Comparison of ENCODE assay signal across 8 cellular contexts in genomic region chr12:47307680-47308399, GRCh38.
DNase-seq lines count a peak whose midpoint lies in the region; ATAC-seq and TF ChIP-seq lines count a peak whose summit lies in the region.

No MANE protein-coding gene starts in this region.

- no peaks in the 10 kb centered on the region for H3K27me3 ChIP-seq in tibial artery

- no peaks in the 10 kb centered on the region for H3K4me1 ChIP-seq in mucosa of descending colon (ENCODE audit: low read depth)
- no peaks in the 10 kb centered on the region for H3K4me1 ChIP-seq in tibial artery

- POLR2A ChIA-PET in AG04449 (lab: Yijun Ruan, JAX) = interaction anchor here (2.2 kb wide), 1 partner anchor 228 kb away, joined by 5 read pairs; the partner anchor contains the start of genes AMIGO2 and PCED1B

- DNase-seq in AG04449 (ENCODE audit: low read depth, low spot score) = no peak
- peak; percentile 53 to 57 for DNase-seq in NCI-H2081 (lab: John Stamatoyannopoulos, UW)
- no peak for DNase-seq in coronary artery (ENCODE audit: low spot score)
- peak in 1 of 3 donors; percentile 67 for DNase-seq in mucosa of descending colon
- DNase-seq in tibial artery = peak; percentile 38 to 70

- H3K4me3 ChIP-seq in AG04449 (ENCODE audit: low read depth, low read length) (no peak overlapping the region), coronary artery (peak overlapping the region; percentile 16), mucosa of descending colon (no peak overlapping the region), tibial artery (no peak overlapping the region)

- H3K9me3 ChIP-seq in mucosa of descending colon = no peaks in the 10 kb centered on the region
- no peaks in the 10 kb centered on the region for H3K9me3 ChIP-seq in tibial artery

- peak; percentile 79 for ATAC-seq in GM18511 (IDR thresholded peaks at IDR 0.05; ENCODE audit: unreplicated experiment)
- ATAC-seq in HG03025 (IDR thresholded peaks at IDR 0.05; ENCODE audit: low FRiP score, unreplicated experiment) = peak; percentile 69
- peak; percentile 93 for ATAC-seq in mucosa of descending colon

- H3K27ac ChIP-seq in VCaP (peak overlapping the region; percentile 18; the same call in 1 of the 2 replicates), coronary artery (no peak overlapping the region), tibial artery (no peak overlapping the region)

- H3K36me3 ChIP-seq in mucosa of descending colon (ENCODE audit: low read depth) (no peaks in the 10 kb centered on the region), tibial artery (no peaks in the 10 kb centered on the region)

- CTCF ChIA-PET in AG04449 (lab: Yijun Ruan, JAX) = interaction anchor here (1.7 to 3.7 kb wide), 7 partner anchors 12 to 379 kb away, joined by 3 to 57 read pairs (median 9); partner anchors contain the start of genes AMIGO2 and PCED1B

- peak; percentile 54 for TF ChIP-seq CTCF in AG04449 (IDR thresholded peaks at IDR 0.05; ENCODE audit: insufficient read depth, low read length, missing control alignments)
- TF ChIP-seq CTCF in VCaP (conservative IDR thresholded peaks at IDR 0.05) = peak; percentile 91
- TF ChIP-seq CTCF in coronary artery (IDR thresholded peaks at IDR 0.05) = no peak
- TF ChIP-seq CTCF in mucosa of descending colon (IDR thresholded peaks at IDR 0.05) = no peak
- peak; percentile 43 to 52 for TF ChIP-seq CTCF in tibial artery (IDR thresholded peaks at IDR 0.05)

- intact Hi-C loops in mucosa of descending colon (cut with DNase I, micrococcal nuclease) (no loop called here), tibial artery (cut with DNase I; ENCODE audit: low total_unique reads) (loop anchor here (5.0 kb wide), 1 partner anchor 276 kb away; no protein-coding TSS in a partner anchor)

Comparison
In these comparisons a context has a peak if more than half of its experiments do, and no peak if none do; other contexts are left out.
1. DNase-seq: peak in NCI-H2081 (2 of 2) and tibial artery (2 of 2); none in AG04449 (single experiment) and coronary artery (single experiment).
2. CTCF ChIP-seq: peak in AG04449 (single experiment), VCaP (single experiment) and tibial artery (2 of 2); none in coronary artery (single experiment) and mucosa of descending colon (single experiment).
3. Peak in every context shown above with its lines, with median percentiles within 50 percentile points of each other: ATAC-seq.